In genomic region chr14:21602181-21602580, GRCh38 we compare ENCODE assay signal across 11 cellular contexts. TPM values are rescaled to one million over a fixed set of nuclear protein-coding genes. Genes with fewer than 3 reads are reported as not detected.
"Had no signal": no experiment of that assay in that cellular context is flagged by ENCODE, and none has a peak within 500 bp of the region (broad histone marks: within the 10 kb centered on the region; RNA-seq: fewer than 3 reads in every experiment).

No MANE protein-coding gene starts in this region.

RNA-seq across cellular contexts. Expression of gene OR10G3, which starts 22.3 kb away (rescaled TPM):
- total RNA-seq: OCI-LY7, PC-3, PC-9, Peyer's patch, Right ventricle myocardium inferior, Right ventricle myocardium superior, RPMI7951, SJCRH30, SJSA1, SK-MEL-5 had no signal
- polyA plus RNA-seq: SK-N-SH had no signal

RNA-seq across cellular contexts. Expression of gene OR10G2, which starts 32.6 kb away (rescaled TPM):
- total RNA-seq: OCI-LY7, PC-3, PC-9, Peyer's patch, Right ventricle myocardium inferior, Right ventricle myocardium superior, RPMI7951, SJCRH30, SJSA1, SK-MEL-5 had no signal
- polyA plus RNA-seq: SK-N-SH had no signal

RNA-seq across cellular contexts. Expression of gene OR4E2, which starts 51.5 kb away (rescaled TPM):
- total RNA-seq: OCI-LY7, PC-3, PC-9, Peyer's patch, Right ventricle myocardium inferior, Right ventricle myocardium superior, RPMI7951, SJCRH30, SJSA1, SK-MEL-5 had no signal
- polyA plus RNA-seq: SK-N-SH had no signal
